Comparison of ENCODE assay signal across 15 cellular contexts in genomic region chr2:204049635-204050034, GRCh38.
A peak's percentile ranks its signal among the peaks of the same experiment; 100 is the strongest.
DNase-seq lines count a peak whose midpoint lies in the region; ATAC-seq, FAIRE-seq and TF ChIP-seq lines count a peak whose summit lies in the region.
"Had no signal": no experiment of that assay in that cellular context is flagged by ENCODE, and none has a peak within 500 bp of the region (broad histone marks: within the 10 kb centered on the region; RNA-seq: fewer than 3 reads in every experiment).

No MANE protein-coding gene starts in this region.

- FAIRE-seq in K562 (lab: Jason Lieb, UNC), result no peak

- H3K4me3 ChIP-seq in K562 (no peak overlapping the region), WERI-Rb-1 (ENCODE audit: low read depth, low read length) (no peak overlapping the region), hepatocyte (no peak overlapping the region)
- H3K4me3 ChIP-seq: heart right ventricle had no signal

- H3K79me2 ChIP-seq in K562 (ENCODE audit: control insufficient read depth, insufficient read depth, low read length) (no peaks in the 10 kb centered on the region), hepatocyte (no peaks in the 10 kb centered on the region)

- TF ChIP-seq CTCF in K562 (IDR thresholded peaks at IDR 0.05 in 2 of 3, conservative IDR thresholded peaks at IDR 0.05 in 1 of 3; ENCODE audit: insufficient read depth in 2 of 3, low read depth in 1 of 3, low read length in 3 of 3) (no peak), WERI-Rb-1 (IDR thresholded peaks at IDR 0.05; ENCODE audit: low read depth, low read length) (no peak), hepatocyte (IDR thresholded peaks at IDR 0.05; ENCODE audit: poor library complexity) (no peak)

- no peak for TF ChIP-seq RAD21 in K562 (CRISPR knock-in tag; conservative IDR thresholded peaks at IDR 0.05 in 1 of 2, IDR thresholded peaks at IDR 0.05 in 1 of 2)

- H4K20me1 ChIP-seq in K562 (replicated peaks; ENCODE audit: control insufficient read depth, insufficient read depth, low read length), result no peaks in the 10 kb centered on the region
- no peaks in the 10 kb centered on the region for H4K20me1 ChIP-seq in hepatocyte (ENCODE audit: insufficient read depth, poor library complexity, severe bottlenecking)

- no peak for TF ChIP-seq EP300 in K562 (IDR thresholded peaks at IDR 0.05; ENCODE audit: low read length)

- in situ Hi-C loops in K562 (cut with MboI), result no loop called here

- H3K4me1 ChIP-seq in K562 (replicated peaks in 1 of 2; ENCODE audit: control insufficient read depth in 2 of 2, insufficient read depth in 2 of 2, low read length in 2 of 2) (no peaks in the 10 kb centered on the region), hepatocyte (ENCODE audit: insufficient read depth) (no peaks in the 10 kb centered on the region)
- H3K4me1 ChIP-seq: heart right ventricle had no signal

- DNase-seq in K562 (ENCODE audit: extremely low read depth in 1 of 4, low spot score in 3 of 4) (no peak), WERI-Rb-1 (no peak), hepatocyte (ENCODE audit: low spot score) (no peak)
- DNase-seq in stimulated activated naive CD4-positive, alpha-beta T cell treated with Interleukin-2 at 50 U/mL for 16 hours (lab: John Stamatoyannopoulos, UW), result no peak
- DNase-seq: activated CD4-positive, alpha-beta memory T cell treated with anti-CD3 and anti-CD28 coated beads, Interleukin-2, amount 10 ng/mL, durations not matched to agents 7 days and 5 days; amygdala; DMS79 treated with DMSO at 0.1 percent for 48 hours; effector CD8-positive, alpha-beta T cell; GOT3; heart right ventricle; mesendoderm; SHP77 treated with DMSO at 0.1 percent for 48 hours had no signal

- H3K27me3 ChIP-seq in K562 (ENCODE audit: control insufficient read depth in 2 of 2, insufficient read depth in 2 of 2, low read length in 2 of 2) (no peaks in the 10 kb centered on the region; a peak in 1 of 5 replicates), WERI-Rb-1 (ENCODE audit: insufficient read depth, low read depth, severe bottlenecking) (no peaks in the 10 kb centered on the region), hepatocyte (no peaks in the 10 kb centered on the region)

- H3K4me2 ChIP-seq in K562 (ENCODE audit: insufficient read depth, low read length), result no peak overlapping the region
- H3K4me2 ChIP-seq in hepatocyte, result no peak overlapping the region

- no peak overlapping the region for H3K27ac ChIP-seq in K562 (ENCODE audit: extremely low read depth, low read depth, low read length)
- H3K27ac ChIP-seq in WERI-Rb-1, result no peak overlapping the region
- H3K27ac ChIP-seq in hepatocyte, result no peak overlapping the region
- H3K27ac ChIP-seq: heart right ventricle had no signal

- POLR2A ChIA-PET in K562 (lab: Yijun Ruan, JAX), result no interaction called here

- CTCF ChIA-PET in K562 (lab: Yijun Ruan, JAX; ENCODE audit: low intra/inter-chr PET ratio), result no interaction called here

- no TSS peak for BruUV-seq in K562 (replicated peaks; lab: Mats Ljungman, UMichigan)

- H3K9me1 ChIP-seq in K562 (ENCODE audit: control insufficient read depth, insufficient read depth, low read length), result no peaks in the 10 kb centered on the region

- no peak overlapping the region for H2AFZ ChIP-seq in K562 (ENCODE audit: low read depth, low read length)
- no peak overlapping the region for H2AFZ ChIP-seq in hepatocyte

- H3K36me3 ChIP-seq in K562 (ENCODE audit: control insufficient read depth, insufficient read depth, low read length) (no peaks in the 10 kb centered on the region), WERI-Rb-1 (no peaks in the 10 kb centered on the region), hepatocyte (replicated peaks; ENCODE audit: insufficient read depth, low read depth) (no peaks in the 10 kb centered on the region)
- H3K36me3 ChIP-seq: heart right ventricle had no signal

- TF ChIP-seq POLR2A in K562 (conservative IDR thresholded peaks at IDR 0.05), result no peak

- no peak overlapping the region for H3K9ac ChIP-seq in K562 (ENCODE audit: insufficient read depth in 1 of 2, low read depth in 2 of 2, low read length in 2 of 2)

- H3K9me2 ChIP-seq in hepatocyte (replicated peaks; ENCODE audit: insufficient read depth), result no peaks in the 10 kb centered on the region

- intact Hi-C loops in K562 (cut with micrococcal nuclease), result no loop called here

- ATAC-seq in GM18868 (IDR thresholded peaks at IDR 0.05; ENCODE audit: unreplicated experiment) (peak; percentile 77), GM21381 (IDR thresholded peaks at IDR 0.05; ENCODE audit: unreplicated experiment) (peak; percentile 91), HG03045 (IDR thresholded peaks at IDR 0.05; ENCODE audit: unreplicated experiment) (peak; percentile 51), K562 (no peak)
- ATAC-seq: heart right ventricle had no signal

- H3K9me3 ChIP-seq in K562 (replicated peaks; ENCODE audit: control insufficient read depth, insufficient read depth, low read depth, low read length), result no peaks in the 10 kb centered on the region
- no peaks in the 10 kb centered on the region for H3K9me3 ChIP-seq in WERI-Rb-1 (ENCODE audit: severe bottlenecking)
- H3K9me3 ChIP-seq in hepatocyte (ENCODE audit: low read depth), result no peaks in the 10 kb centered on the region
- H3K9me3 ChIP-seq: heart right ventricle had no signal

TF ChIP-seq in K562, 482 proteins besides CTCF, POLR2A, EP300 and RAD21:
- 0 out of 2 replicates have a peak, but pooled peaks have one; percentile 9 for TF ChIP-seq MAFF (IDR thresholded peaks at IDR 0.05; ENCODE audit: low read length)
- TF ChIP-seq FOSL1 (tag; conservative IDR thresholded peaks at IDR 0.05), result no peak
- peak; percentile 32; the same call in 1 of the 2 replicates for TF ChIP-seq ZNF316 (IDR thresholded peaks at IDR 0.05)
